Comparison of ENCODE assay signal across 16 cellular contexts in genomic region chr14:55094630-55095157, GRCh38. TPM values are rescaled to one million over a fixed set of nuclear protein-coding genes. Genes with fewer than 3 reads are reported as not detected.
DNase-seq lines count a peak whose midpoint lies in the region; ATAC-seq and TF ChIP-seq lines count a peak whose summit lies in the region.
"Had no signal": no experiment of that assay in that cellular context is flagged by ENCODE, and none has a peak within 500 bp of the region (broad histone marks: within the 10 kb centered on the region; RNA-seq: fewer than 3 reads in every experiment).

No MANE protein-coding gene starts in this region.

- no peaks in the 10 kb centered on the region for H3K9me3 ChIP-seq in SJCRH30 (replicated peaks)
- H3K9me3 ChIP-seq: heart left ventricle, prostate gland had no signal

- H3K27me3 ChIP-seq in SJCRH30 = no peaks in the 10 kb centered on the region
- H3K27me3 ChIP-seq: heart left ventricle had no signal

- H3K4me1 Mint-ChIP-seq in activated CD8-positive, alpha-beta memory T cell treated with anti-CD3 and anti-CD28 coated beads, Interleukin-2, amount 10 ng/mL, durations not matched to agents 7 days and 5 days = peaks cover 62% of the 10 kb centered on the region

- no peak overlapping the region for H3K4me3 Mint-ChIP-seq in activated CD8-positive, alpha-beta memory T cell treated with anti-CD3 and anti-CD28 coated beads, Interleukin-2, amount 10 ng/mL, durations not matched to agents 7 days and 5 days

- no peak overlapping the region for H3K27ac ChIP-seq in SJCRH30
- H3K27ac ChIP-seq: heart left ventricle, KMS-11, prostate gland had no signal

- no peaks in the 10 kb centered on the region for H3K9me3 Mint-ChIP-seq in activated CD8-positive, alpha-beta memory T cell treated with anti-CD3 and anti-CD28 coated beads, Interleukin-2, amount 10 ng/mL, durations not matched to agents 7 days and 5 days (ENCODE audit: low read depth)

- CTCF ChIA-PET in activated CD8-positive, alpha-beta memory T cell treated with anti-CD3 and anti-CD28 coated beads, Interleukin-2, amount 10 ng/mL, durations not matched to agents 7 days and 5 days (lab: Charles Lee) = interaction anchor here (0.7 to 3.5 kb wide), 8 partner anchors 8 to 76 kb away, joined by 3 to 15 read pairs (median 3); partner anchors contain the start of gene MAPK1IP1L

- no peak for ATAC-seq in GM19463 (IDR thresholded peaks at IDR 0.05; ENCODE audit: unreplicated experiment)
- ATAC-seq in activated CD8-positive, alpha-beta memory T cell treated with anti-CD3 and anti-CD28 coated beads, Interleukin-2, amount 10 ng/mL, durations not matched to agents 7 days and 5 days = no peak
- ATAC-seq: HCT116, heart left ventricle, left cardiac atrium had no signal

- peak; percentile 96 for DNase-seq in DMS79 (lab: John Stamatoyannopoulos, UW)
- DNase-seq in NCI-H128 (lab: John Stamatoyannopoulos, UW; ENCODE audit: unreplicated experiment) = peak; percentile 39
- DNase-seq in SJCRH30 = peak; percentile 21 to 46
- DNase-seq in fibroblast of villous mesenchyme (ENCODE audit: low read depth) = peak; percentile 66
- no peak for DNase-seq in activated CD8-positive, alpha-beta memory T cell treated with anti-CD3 and anti-CD28 coated beads, Interleukin-2, amount 10 ng/mL, durations not matched to agents 7 days and 5 days
- no peak for DNase-seq in RKO (ENCODE audit: low spot score)
- DNase-seq in activated CD4-positive, CD25-positive, alpha-beta regulatory T cell (lab: John Stamatoyannopoulos, UW) = no peak
- DNase-seq: activated naive CD4-positive, alpha-beta T cell treated with Interleukin-2 at 50 U/mL for 16 hours; AML-193; heart left ventricle; left cardiac atrium; NCI-H1694 treated with DMSO at 0.1 percent for 48 hours had no signal

- H3K36me3 Mint-ChIP-seq in activated CD8-positive, alpha-beta memory T cell treated with anti-CD3 and anti-CD28 coated beads, Interleukin-2, amount 10 ng/mL, durations not matched to agents 7 days and 5 days = peaks cover 1% of the 10 kb centered on the region

- no peak overlapping the region for H3K27ac Mint-ChIP-seq in activated CD8-positive, alpha-beta memory T cell treated with anti-CD3 and anti-CD28 coated beads, Interleukin-2, amount 10 ng/mL, durations not matched to agents 7 days and 5 days

- no peak overlapping the region for H3K4me3 ChIP-seq in SJCRH30
- H3K4me3 ChIP-seq in fibroblast of villous mesenchyme (ENCODE audit: low read depth, low read length) = no peak overlapping the region
- H3K4me3 ChIP-seq: heart left ventricle, prostate gland had no signal

- no peaks in the 10 kb centered on the region for H3K27me3 Mint-ChIP-seq in activated CD8-positive, alpha-beta memory T cell treated with anti-CD3 and anti-CD28 coated beads, Interleukin-2, amount 10 ng/mL, durations not matched to agents 7 days and 5 days

- H3K4me1 ChIP-seq in SJCRH30 = peaks cover 5% of the 10 kb centered on the region; the same call in 1 of the 2 replicates
- H3K4me1 ChIP-seq: prostate gland had no signal

- no peaks in the 10 kb centered on the region for H3K36me3 ChIP-seq in SJCRH30
- H3K36me3 ChIP-seq: heart left ventricle, prostate gland had no signal

- TF ChIP-seq CTCF in fibroblast of villous mesenchyme (IDR thresholded peaks at IDR 0.05; ENCODE audit: insufficient read depth, low read depth, low read length) = no peak

RNA-seq across cellular contexts. Expression of gene LGALS3, which starts 34.4 kb away (rescaled TPM):
- 1.9 and 2.0 TPM in 2 replicates for total RNA-seq in SJCRH30 (2014; rRNA removed; shearing (Covaris generic))
- total RNA-seq in fibroblast of villous mesenchyme = 120 and 198 TPM in 2 replicates
- 100 to 1,000 TPM in 1 of 2 experiments, 10 to 100 TPM in 1; 88.3 to 138 TPM for total RNA-seq in activated CD8-positive, alpha-beta memory T cell treated with anti-CD3 and anti-CD28 coated beads, Interleukin-2, amount 10 ng/mL, durations not matched to agents 7 days and 5 days

RNA-seq across cellular contexts. Expression of gene MAPK1IP1L, which starts 43.2 kb away (rescaled TPM):
- total RNA-seq in SJCRH30 (2014; rRNA removed; shearing (Covaris generic)) = 66.5 and 76.2 TPM in 2 replicates
- total RNA-seq in fibroblast of villous mesenchyme = 36.1 and 49.2 TPM in 2 replicates
- total RNA-seq in activated CD8-positive, alpha-beta memory T cell treated with anti-CD3 and anti-CD28 coated beads, Interleukin-2, amount 10 ng/mL, durations not matched to agents 7 days and 5 days = 100 to 1,000 TPM in 1 of 2 experiments, 10 to 100 TPM in 1; 90.2 to 110 TPM

Comparison
In these comparisons a context has a peak if more than half of its experiments do, and no peak if none do; other contexts are left out.
1. DNase-seq: peak in DMS79 (single experiment), NCI-H128 (single experiment), SJCRH30 (2 of 2) and fibroblast of villous mesenchyme (single experiment); none in activated CD8-positive, alpha-beta memory T cell treated with anti-CD3 and anti-CD28 coated beads, Interleukin-2, amount 10 ng/mL, durations not matched to agents 7 days and 5 days (single experiment), RKO (single experiment) and activated CD4-positive, CD25-positive, alpha-beta regulatory T cell (0 of 4).
2. RNA of gene LGALS3, which starts 34.4 kb away (total RNA-seq): 88.3 to 138 TPM in activated CD8-positive, alpha-beta memory T cell treated with anti-CD3 and anti-CD28 coated beads, Interleukin-2, amount 10 ng/mL, durations not matched to agents 7 days and 5 days and 120 to 198 TPM in fibroblast of villous mesenchyme; 1.9 to 2.0 TPM in SJCRH30; every median in the first group is over 10 times any median in the second.